In the genomic region with DNA sequence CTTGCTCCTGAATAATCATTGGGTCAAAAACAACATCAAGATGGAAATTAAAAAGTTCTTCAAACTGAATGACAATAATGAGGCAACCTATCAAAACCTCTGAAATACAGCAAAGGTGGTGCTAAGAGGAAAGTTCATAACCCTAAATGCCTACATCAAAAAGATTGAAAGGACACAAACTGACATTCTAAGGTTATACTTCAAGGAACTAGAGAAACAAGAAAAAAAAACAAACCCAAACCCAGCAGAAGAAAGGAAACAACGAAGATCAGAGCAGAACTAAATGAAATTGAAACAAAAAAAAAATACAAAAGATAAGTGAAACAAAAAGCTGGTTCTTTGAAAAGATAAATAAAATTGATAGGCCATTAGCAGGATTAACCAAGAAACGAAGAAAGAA, we compare ENCODE assay signal across 16 cellular contexts. TPM values are rescaled to one million over a fixed set of nuclear protein-coding genes. Genes with fewer than 3 reads are reported as not detected.
DNase-seq lines count a peak whose midpoint lies in the region; ATAC-seq lines count a peak whose summit lies in the region.
"Not testable (repeated sequence)": the region's sequence is repeated elsewhere in the genome, so short reads cannot be mapped to it uniquely, and the experiment has no call there.
"Had no signal": no experiment of that assay in that cellular context is flagged by ENCODE, and none has a peak within 500 bp of the region (broad histone marks: within the 10 kb centered on the region; RNA-seq: fewer than 3 reads in every experiment).

No MANE protein-coding gene starts in this region.

- H3K4me1 Mint-ChIP-seq in T-helper 2 cell treated with Interferon-gamma antibody and Interleukin-4, amounts not matched to agents 5 μg/mL and 100 μg/mL, for 36 hours (ENCODE audit: low read depth): peaks cover 13% of the 10 kb centered on the region
- peaks cover 32% of the 10 kb centered on the region for H3K4me1 Mint-ChIP-seq in activated CD4-positive, alpha-beta T cell treated with anti-CD3 and anti-CD28 coated beads, Interleukin-2, amount 10 ng/mL, durations not matched to agents 7 days and 5 days
- H3K4me1 Mint-ChIP-seq in activated T-helper 1 cell treated with anti-CD3 and anti-CD28 coated beads, Interleukin-12 subunit alpha, Interleukin-12 subunit beta, Interleukin-2, Interleukin-4 antibody, amounts not matched to agents 30 ng/mL and 10 ng/mL and 1 ng/mL, durations not matched to agents 14 hours and 24 hours and 36 hours (ENCODE audit: low read depth): peaks cover 24% of the 10 kb centered on the region
- peaks cover 45% of the 10 kb centered on the region for H3K4me1 Mint-ChIP-seq in activated naive CD4-positive, alpha-beta T cell treated with anti-CD3 and anti-CD28 coated beads, Interleukin-2, amount 50 U/mL, for 24 hours
- H3K4me1 Mint-ChIP-seq in activated naive CD8-positive, alpha-beta T cell treated with anti-CD3 and anti-CD28 coated beads, Interleukin-2, amount 10 ng/mL, durations not matched to agents 7 days and 5 days: peaks cover 18% of the 10 kb centered on the region
- H3K4me1 Mint-ChIP-seq in naive thymus-derived CD4-positive, alpha-beta T cell: peaks cover 12 to 44% (median 39%) of the 10 kb centered on the region in 7 donors
- H3K4me1 Mint-ChIP-seq in stimulated activated naive CD8-positive, alpha-beta T cell treated with anti-CD3 and anti-CD28 coated beads, Interleukin-15, amount 100 ng/mL, for 72 hours: peaks cover 39% of the 10 kb centered on the region

- peaks cover 37% of the 10 kb centered on the region for H3K9me3 Mint-ChIP-seq in T-helper 2 cell treated with Interferon-gamma antibody and Interleukin-4, amounts not matched to agents 5 μg/mL and 100 μg/mL, for 36 hours
- H3K9me3 Mint-ChIP-seq in activated CD4-positive, alpha-beta T cell treated with anti-CD3 and anti-CD28 coated beads, Interleukin-2, amount 10 ng/mL, durations not matched to agents 7 days and 5 days: peaks cover 35% of the 10 kb centered on the region
- peaks cover 24% of the 10 kb centered on the region for H3K9me3 Mint-ChIP-seq in activated T-helper 1 cell treated with anti-CD3 and anti-CD28 coated beads, Interleukin-12 subunit alpha, Interleukin-12 subunit beta, Interleukin-2, Interleukin-4 antibody, amounts not matched to agents 30 ng/mL and 10 ng/mL and 1 ng/mL, durations not matched to agents 14 hours and 24 hours and 36 hours
- peaks cover 18% of the 10 kb centered on the region for H3K9me3 Mint-ChIP-seq in activated naive CD4-positive, alpha-beta T cell treated with anti-CD3 and anti-CD28 coated beads, Interleukin-2, amount 50 U/mL, for 24 hours
- peaks cover 26% of the 10 kb centered on the region for H3K9me3 Mint-ChIP-seq in activated naive CD8-positive, alpha-beta T cell treated with anti-CD3 and anti-CD28 coated beads, Interleukin-2, amount 10 ng/mL, durations not matched to agents 7 days and 5 days
- peaks cover 0 to 30% (median 16%) of the 10 kb centered on the region in 11 donors for H3K9me3 Mint-ChIP-seq in naive thymus-derived CD4-positive, alpha-beta T cell
- H3K9me3 Mint-ChIP-seq in stimulated activated naive CD8-positive, alpha-beta T cell treated with anti-CD3 and anti-CD28 coated beads, Interleukin-15, amount 100 ng/mL, for 72 hours: peaks cover 36 to 37% of the 10 kb centered on the region in 2 donors

- H3K4me3 ChIP-seq in Jurkat, Clone E6-1 (ENCODE audit: low read length); naive thymus-derived CD4-positive, alpha-beta T cell (ENCODE audit: low read length): not testable (repeated sequence)

- not testable (repeated sequence) for H3K36me3 Mint-ChIP-seq in T-helper 2 cell treated with Interferon-gamma antibody and Interleukin-4, amounts not matched to agents 5 μg/mL and 100 μg/mL, for 36 hours (ENCODE audit: low read depth); activated naive CD4-positive, alpha-beta T cell treated with anti-CD3 and anti-CD28 coated beads, Interleukin-2, amount 50 U/mL, for 24 hours
- peaks cover 32% of the 10 kb centered on the region for H3K36me3 Mint-ChIP-seq in activated CD4-positive, alpha-beta T cell treated with anti-CD3 and anti-CD28 coated beads, Interleukin-2, amount 10 ng/mL, durations not matched to agents 7 days and 5 days (ENCODE audit: low read depth)
- peaks cover 11% of the 10 kb centered on the region for H3K36me3 Mint-ChIP-seq in activated T-helper 1 cell treated with anti-CD3 and anti-CD28 coated beads, Interleukin-12 subunit alpha, Interleukin-12 subunit beta, Interleukin-2, Interleukin-4 antibody, amounts not matched to agents 30 ng/mL and 10 ng/mL and 1 ng/mL, durations not matched to agents 14 hours and 24 hours and 36 hours (ENCODE audit: low read depth)
- H3K36me3 Mint-ChIP-seq in activated naive CD8-positive, alpha-beta T cell treated with anti-CD3 and anti-CD28 coated beads, Interleukin-2, amount 10 ng/mL, durations not matched to agents 7 days and 5 days: peaks cover 31% of the 10 kb centered on the region
- H3K36me3 Mint-ChIP-seq in naive thymus-derived CD4-positive, alpha-beta T cell: peaks cover 4 to 38% (median 13%) of the 10 kb centered on the region in 5 donors

- peaks cover 0 to 12% of the 10 kb centered on the region in 2 donors for H3K4me1 ChIP-seq in naive thymus-derived CD4-positive, alpha-beta T cell (ENCODE audit: control insufficient read depth in 2 of 2, insufficient read depth in 2 of 2, low read length in 2 of 2)

- intact Hi-C loops in activated T-helper 1 cell treated with anti-CD3 and anti-CD28 coated beads, Interleukin-12 subunit alpha, Interleukin-12 subunit beta, Interleukin-2, Interleukin-4 antibody, amounts not matched to agents 30 ng/mL and 10 ng/mL and 1 ng/mL, durations not matched to agents 14 hours and 24 hours and 36 hours (cut with micrococcal nuclease); naive thymus-derived CD4-positive, alpha-beta T cell (cut with micrococcal nuclease): not testable (repeated sequence)

- not testable (repeated sequence) for H3K27ac ChIP-seq in naive thymus-derived CD4-positive, alpha-beta T cell (ENCODE audit: low read depth, low read length)

- POLR2A ChIA-PET in activated CD4-positive, alpha-beta T cell treated with anti-CD3 and anti-CD28 coated beads, Interleukin-2, amount 10 ng/mL, durations not matched to agents 7 days and 5 days (lab: Charles Lee); activated naive CD8-positive, alpha-beta T cell treated with anti-CD3 and anti-CD28 coated beads, Interleukin-2, amount 10 ng/mL, durations not matched to agents 7 days and 5 days (lab: Charles Lee); naive thymus-derived CD4-positive, alpha-beta T cell (lab: Charles Lee): not testable (repeated sequence)

- H3K27ac Mint-ChIP-seq in T-helper 2 cell treated with Interferon-gamma antibody and Interleukin-4, amounts not matched to agents 5 μg/mL and 100 μg/mL, for 36 hours: peak overlapping the region; percentile 79
- peak overlapping the region; percentile 62 for H3K27ac Mint-ChIP-seq in activated CD4-positive, alpha-beta T cell treated with anti-CD3 and anti-CD28 coated beads, Interleukin-2, amount 10 ng/mL, durations not matched to agents 7 days and 5 days
- peak overlapping the region; percentile 15 for H3K27ac Mint-ChIP-seq in activated T-helper 1 cell treated with anti-CD3 and anti-CD28 coated beads, Interleukin-12 subunit alpha, Interleukin-12 subunit beta, Interleukin-2, Interleukin-4 antibody, amounts not matched to agents 30 ng/mL and 10 ng/mL and 1 ng/mL, durations not matched to agents 14 hours and 24 hours and 36 hours
- H3K27ac Mint-ChIP-seq in activated naive CD4-positive, alpha-beta T cell treated with anti-CD3 and anti-CD28 coated beads, Interleukin-2, amount 50 U/mL, for 24 hours: peak overlapping the region; percentile 8
- peak overlapping the region; percentile 19 for H3K27ac Mint-ChIP-seq in activated naive CD8-positive, alpha-beta T cell treated with anti-CD3 and anti-CD28 coated beads, Interleukin-2, amount 10 ng/mL, durations not matched to agents 7 days and 5 days
- peak overlapping the region in 8 of 9 donors; percentile 1 to 35 (median 16) for H3K27ac Mint-ChIP-seq in naive thymus-derived CD4-positive, alpha-beta T cell
- peak overlapping the region; percentile 12 to 28 for H3K27ac Mint-ChIP-seq in stimulated activated naive CD8-positive, alpha-beta T cell treated with anti-CD3 and anti-CD28 coated beads, Interleukin-15, amount 100 ng/mL, for 72 hours

- peak overlapping the region; percentile 44 for H3K4me3 Mint-ChIP-seq in T-helper 2 cell treated with Interferon-gamma antibody and Interleukin-4, amounts not matched to agents 5 μg/mL and 100 μg/mL, for 36 hours
- H3K4me3 Mint-ChIP-seq in activated CD4-positive, alpha-beta T cell treated with anti-CD3 and anti-CD28 coated beads, Interleukin-2, amount 10 ng/mL, durations not matched to agents 7 days and 5 days; activated T-helper 1 cell treated with anti-CD3 and anti-CD28 coated beads, Interleukin-12 subunit alpha, Interleukin-12 subunit beta, Interleukin-2, Interleukin-4 antibody, amounts not matched to agents 30 ng/mL and 10 ng/mL and 1 ng/mL, durations not matched to agents 14 hours and 24 hours and 36 hours: not testable (repeated sequence)
- H3K4me3 Mint-ChIP-seq in activated naive CD4-positive, alpha-beta T cell treated with anti-CD3 and anti-CD28 coated beads, Interleukin-2, amount 50 U/mL, for 24 hours: peak overlapping the region; percentile 44
- H3K4me3 Mint-ChIP-seq in activated naive CD8-positive, alpha-beta T cell treated with anti-CD3 and anti-CD28 coated beads, Interleukin-2, amount 10 ng/mL, durations not matched to agents 7 days and 5 days: peak overlapping the region; percentile 48
- peak overlapping the region in 7 of 10 donors; percentile 1 to 60 (median 32) for H3K4me3 Mint-ChIP-seq in naive thymus-derived CD4-positive, alpha-beta T cell
- H3K4me3 Mint-ChIP-seq in stimulated activated naive CD8-positive, alpha-beta T cell treated with anti-CD3 and anti-CD28 coated beads, Interleukin-15, amount 100 ng/mL, for 72 hours: peak overlapping the region; percentile 14 to 34

- DNase-seq in Jurkat, Clone E6-1 (ENCODE audit: low read depth, low spot score): peak; percentile 8
- DNase-seq in T-helper 2 cell treated with Interferon-gamma antibody and Interleukin-4, amounts not matched to agents 5 μg/mL and 100 μg/mL, for 36 hours (ENCODE audit: low spot score); activated CD4-positive, alpha-beta T cell treated with anti-CD3 and anti-CD28 coated beads, Interleukin-2, amount 10 ng/mL, durations not matched to agents 7 days and 5 days; activated T-helper 1 cell treated with anti-CD3 and anti-CD28 coated beads, Interleukin-12 subunit alpha, Interleukin-12 subunit beta, Interleukin-2, Interleukin-4 antibody, amounts not matched to agents 30 ng/mL and 10 ng/mL and 1 ng/mL, durations not matched to agents 14 hours and 24 hours and 36 hours (ENCODE audit: low spot score); activated naive CD8-positive, alpha-beta T cell treated with anti-CD3 and anti-CD28 coated beads, Interleukin-2, amount 10 ng/mL, durations not matched to agents 7 days and 5 days; stimulated activated naive CD8-positive, alpha-beta T cell treated with anti-CD3 and anti-CD28 coated beads, Interleukin-15, amount 100 ng/mL, for 72 hours: not testable (repeated sequence)
- DNase-seq in naive thymus-derived CD4-positive, alpha-beta T cell: peak in 5 of 9 donors; percentile 26 to 51 (median 42)

- not testable (repeated sequence) for ATAC-seq in activated naive CD8-positive, alpha-beta T cell treated with anti-CD3 and anti-CD28 coated beads, Interleukin-2, amount 10 ng/mL, durations not matched to agents 7 days and 5 days (ENCODE audit: low read depth); naive thymus-derived CD4-positive, alpha-beta T cell; stimulated activated naive CD8-positive, alpha-beta T cell treated with anti-CD3 and anti-CD28 coated beads, Interleukin-15, amount 100 ng/mL, for 72 hours

- not testable (repeated sequence) for H3K9me3 ChIP-seq in naive thymus-derived CD4-positive, alpha-beta T cell (ENCODE audit: control insufficient read depth in 2 of 3, low read length in 3 of 3)

- CTCF ChIA-PET in activated CD4-positive, alpha-beta T cell treated with anti-CD3 and anti-CD28 coated beads, Interleukin-2, amount 10 ng/mL, durations not matched to agents 7 days and 5 days (lab: Charles Lee): interaction anchor here (1.2 kb wide), 1 partner anchor 185 kb away, joined by 3 read pairs; no protein-coding TSS in a partner anchor
- CTCF ChIA-PET in naive thymus-derived CD4-positive, alpha-beta T cell (lab: Charles Lee): interaction anchor here (0.6 kb wide), 2 partner anchors 17 to 37 kb away, joined by 3 read pairs; no protein-coding TSS in a partner anchor

- H3K27me3 Mint-ChIP-seq in T-helper 2 cell treated with Interferon-gamma antibody and Interleukin-4, amounts not matched to agents 5 μg/mL and 100 μg/mL, for 36 hours (ENCODE audit: low read depth): peaks cover 15% of the 10 kb centered on the region
- H3K27me3 Mint-ChIP-seq in activated CD4-positive, alpha-beta T cell treated with anti-CD3 and anti-CD28 coated beads, Interleukin-2, amount 10 ng/mL, durations not matched to agents 7 days and 5 days; activated T-helper 1 cell treated with anti-CD3 and anti-CD28 coated beads, Interleukin-12 subunit alpha, Interleukin-12 subunit beta, Interleukin-2, Interleukin-4 antibody, amounts not matched to agents 30 ng/mL and 10 ng/mL and 1 ng/mL, durations not matched to agents 14 hours and 24 hours and 36 hours (ENCODE audit: insufficient read depth); activated naive CD4-positive, alpha-beta T cell treated with anti-CD3 and anti-CD28 coated beads, Interleukin-2, amount 50 U/mL, for 24 hours; activated naive CD8-positive, alpha-beta T cell treated with anti-CD3 and anti-CD28 coated beads, Interleukin-2, amount 10 ng/mL, durations not matched to agents 7 days and 5 days; naive thymus-derived CD4-positive, alpha-beta T cell; stimulated activated naive CD8-positive, alpha-beta T cell treated with anti-CD3 and anti-CD28 coated beads, Interleukin-15, amount 100 ng/mL, for 72 hours: not testable (repeated sequence)

- not testable (repeated sequence) for H3K36me3 ChIP-seq in naive thymus-derived CD4-positive, alpha-beta T cell (ENCODE audit: control insufficient read depth in 2 of 3, insufficient read depth in 3 of 3, low read length in 3 of 3)

- not testable (repeated sequence) for H3K27me3 ChIP-seq in naive thymus-derived CD4-positive, alpha-beta T cell (ENCODE audit: control insufficient read depth in 2 of 2, insufficient read depth in 2 of 2, low read length in 2 of 2)

RNA-seq across cellular contexts. Expression of gene TMPRSS12, which starts 26.2 kb away (rescaled TPM):
- not detected for polyA plus RNA-seq in Jurkat, Clone E6-1 (2012; ENCODE audit: insufficient read depth, insufficient read length)
- not detected for total RNA-seq in activated CD4-positive, alpha-beta T cell treated with anti-CD3 and anti-CD28 coated beads, Interleukin-2, amount 10 ng/mL, durations not matched to agents 7 days and 5 days
- total RNA-seq in activated T-helper 1 cell treated with anti-CD3 and anti-CD28 coated beads, Interleukin-12 subunit alpha, Interleukin-12 subunit beta, Interleukin-2, Interleukin-4 antibody, amounts not matched to agents 30 ng/mL and 10 ng/mL and 1 ng/mL, durations not matched to agents 14 hours and 24 hours and 36 hours: not detected in 2 replicates
- total RNA-seq in activated naive CD8-positive, alpha-beta T cell treated with anti-CD3 and anti-CD28 coated beads, Interleukin-2, amount 10 ng/mL, durations not matched to agents 7 days and 5 days: not detected
- not detected for total RNA-seq in naive thymus-derived CD4-positive, alpha-beta T cell
- not detected for polyA plus RNA-seq in naive thymus-derived CD4-positive, alpha-beta T cell
- total RNA-seq: A172; A673; CD8-positive, alpha-beta memory T cell; GM12878; GM23248; H1; H7 had no signal
- polyA plus RNA-seq: BJ; CD8-positive, alpha-beta memory T cell; GM12878; GM23248; H1 had no signal

Comparison
In these comparisons a context has a peak if more than half of its experiments do, and no peak if none do; other contexts are left out.
1. H3K27ac Mint-ChIP-seq: peak in every context shown above with its lines; median percentile 79 in T-helper 2 cell treated with Interferon-gamma antibody and Interleukin-4, amounts not matched to agents 5 μg/mL and 100 μg/mL, for 36 hours; 62 in activated CD4-positive, alpha-beta T cell treated with anti-CD3 and anti-CD28 coated beads, Interleukin-2, amount 10 ng/mL, durations not matched to agents 7 days and 5 days; 20 in stimulated activated naive CD8-positive, alpha-beta T cell treated with anti-CD3 and anti-CD28 coated beads, Interleukin-15, amount 100 ng/mL, for 72 hours; 19 in activated naive CD8-positive, alpha-beta T cell treated with anti-CD3 and anti-CD28 coated beads, Interleukin-2, amount 10 ng/mL, durations not matched to agents 7 days and 5 days; 16 in naive thymus-derived CD4-positive, alpha-beta T cell; 15 in activated T-helper 1 cell treated with anti-CD3 and anti-CD28 coated beads, Interleukin-12 subunit alpha, Interleukin-12 subunit beta, Interleukin-2, Interleukin-4 antibody, amounts not matched to agents 30 ng/mL and 10 ng/mL and 1 ng/mL, durations not matched to agents 14 hours and 24 hours and 36 hours; 8 in activated naive CD4-positive, alpha-beta T cell treated with anti-CD3 and anti-CD28 coated beads, Interleukin-2, amount 50 U/mL, for 24 hours.